In the genomic region with DNA sequence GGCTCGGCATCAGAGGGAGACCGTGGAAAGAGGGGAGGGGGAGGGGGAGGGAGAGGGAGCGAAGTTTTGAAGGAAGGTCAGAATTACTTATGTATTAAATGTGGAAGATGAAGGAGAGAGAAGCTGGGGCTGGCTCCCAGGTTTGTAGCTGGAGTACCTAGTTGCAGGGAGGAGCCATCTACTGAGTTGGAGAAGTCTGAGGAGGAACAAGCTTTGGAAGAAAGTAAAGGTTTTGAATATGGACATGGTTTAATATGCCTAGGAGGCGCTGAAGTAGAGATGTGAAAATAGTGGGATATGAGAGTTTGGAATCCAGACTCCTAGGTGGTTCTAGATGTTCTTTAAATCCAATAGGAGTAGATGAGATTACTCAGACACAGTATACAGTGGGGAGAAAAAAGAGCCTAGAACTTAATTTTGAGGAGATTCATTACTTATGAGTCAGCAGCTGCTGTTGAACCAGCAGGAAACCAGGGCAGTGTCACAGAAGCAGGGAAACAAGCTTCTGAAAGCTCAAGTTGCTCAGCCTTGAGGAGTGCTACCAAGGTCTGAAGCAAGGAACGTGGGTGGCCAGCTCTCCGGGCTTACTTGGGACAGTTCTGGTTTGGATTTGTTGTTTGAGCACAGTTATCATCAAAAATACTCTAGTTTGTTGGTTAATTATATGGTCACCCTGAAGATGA, we compare ENCODE assay signal across 1 cellular context.
TF ChIP-seq lines count a peak whose summit lies in the region.

No MANE protein-coding gene starts in this region.

TF ChIP-seq in SK-N-SH, 30 proteins besides CTCF, POLR2A, EP300 and RAD21 (continued from another document):
- TF ChIP-seq, protein P1, sequence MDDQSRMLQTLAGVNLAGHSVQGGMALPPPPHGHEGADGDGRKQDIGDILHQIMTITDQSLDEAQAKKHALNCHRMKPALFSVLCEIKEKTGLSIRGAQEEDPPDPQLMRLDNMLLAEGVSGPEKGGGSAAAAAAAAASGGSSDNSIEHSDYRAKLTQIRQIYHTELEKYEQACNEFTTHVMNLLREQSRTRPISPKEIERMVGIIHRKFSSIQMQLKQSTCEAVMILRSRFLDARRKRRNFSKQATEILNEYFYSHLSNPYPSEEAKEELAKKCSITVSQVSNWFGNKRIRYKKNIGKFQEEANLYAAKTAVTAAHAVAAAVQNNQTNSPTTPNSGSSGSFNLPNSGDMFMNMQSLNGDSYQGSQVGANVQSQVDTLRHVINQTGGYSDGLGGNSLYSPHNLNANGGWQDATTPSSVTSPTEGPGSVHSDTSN (IDR thresholded peaks at IDR 0.05): no peak
- TF ChIP-seq RCOR1 (IDR thresholded peaks at IDR 0.05; ENCODE audit: low read length): no peak
